1 cellular context compared by ENCODE assay signal in the genomic region with DNA sequence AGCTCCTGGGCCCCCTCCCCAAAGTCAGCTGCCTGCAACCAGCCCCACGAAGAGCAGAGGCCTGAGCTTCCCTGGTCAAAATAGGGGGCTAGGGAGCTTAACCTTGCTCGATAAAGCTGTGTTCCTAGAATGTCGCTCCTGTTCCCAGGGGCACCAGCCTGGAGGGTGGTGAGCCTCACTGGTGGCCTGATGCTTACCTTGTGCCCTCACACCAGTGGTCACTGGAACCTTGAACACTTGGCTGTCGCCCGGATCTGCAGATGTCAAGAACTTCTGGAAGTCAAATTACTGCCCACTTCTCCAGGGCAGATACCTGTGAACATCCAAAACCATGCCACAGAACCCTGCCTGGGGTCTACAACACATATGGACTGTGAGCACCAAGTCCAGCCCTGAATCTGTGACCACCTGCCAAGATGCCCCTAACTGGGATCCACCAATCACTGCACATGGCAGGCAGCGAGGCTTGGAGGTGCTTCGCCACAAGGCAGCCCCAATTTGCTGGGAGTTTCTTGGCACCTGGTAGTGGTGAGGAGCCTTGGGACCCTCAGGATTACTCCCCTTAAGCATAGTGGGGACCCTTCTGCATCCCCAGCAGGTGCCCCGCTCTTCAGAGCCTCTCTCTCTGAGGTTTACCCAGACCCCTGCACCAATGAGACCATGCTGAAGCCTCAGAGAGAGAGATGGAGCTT.
TF ChIP-seq lines count a peak whose summit lies in the region.

No MANE protein-coding gene starts in this region.

TF ChIP-seq in A549, 52 proteins besides CTCF, POLR2A, EP300 and RAD21 (continued from another document):
- TF ChIP-seq, protein P1, sequence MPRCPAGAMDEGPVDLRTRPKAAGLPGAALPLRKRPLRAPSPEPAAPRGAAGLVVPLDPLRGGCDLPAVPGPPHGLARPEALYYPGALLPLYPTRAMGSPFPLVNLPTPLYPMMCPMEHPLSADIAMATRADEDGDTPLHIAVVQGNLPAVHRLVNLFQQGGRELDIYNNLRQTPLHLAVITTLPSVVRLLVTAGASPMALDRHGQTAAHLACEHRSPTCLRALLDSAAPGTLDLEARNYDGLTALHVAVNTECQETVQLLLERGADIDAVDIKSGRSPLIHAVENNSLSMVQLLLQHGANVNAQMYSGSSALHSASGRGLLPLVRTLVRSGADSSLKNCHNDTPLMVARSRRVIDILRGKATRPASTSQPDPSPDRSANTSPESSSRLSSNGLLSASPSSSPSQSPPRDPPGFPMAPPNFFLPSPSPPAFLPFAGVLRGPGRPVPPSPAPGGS (IDR thresholded peaks at IDR 0.05): no peak
- TF ChIP-seq RFX5 (IDR thresholded peaks at IDR 0.05): no peak
- TF ChIP-seq PHF8 (IDR thresholded peaks at IDR 0.05; ENCODE audit: borderline replicate concordance, low read depth): no peak
- no peak for TF ChIP-seq HOXB13 (CRISPR knock-in tag; IDR thresholded peaks at IDR 0.05; ENCODE audit: low read depth)
- TF ChIP-seq TP53 (CRISPR knock-in tag; IDR thresholded peaks at IDR 0.05): no peak
- TF ChIP-seq, protein P2, sequence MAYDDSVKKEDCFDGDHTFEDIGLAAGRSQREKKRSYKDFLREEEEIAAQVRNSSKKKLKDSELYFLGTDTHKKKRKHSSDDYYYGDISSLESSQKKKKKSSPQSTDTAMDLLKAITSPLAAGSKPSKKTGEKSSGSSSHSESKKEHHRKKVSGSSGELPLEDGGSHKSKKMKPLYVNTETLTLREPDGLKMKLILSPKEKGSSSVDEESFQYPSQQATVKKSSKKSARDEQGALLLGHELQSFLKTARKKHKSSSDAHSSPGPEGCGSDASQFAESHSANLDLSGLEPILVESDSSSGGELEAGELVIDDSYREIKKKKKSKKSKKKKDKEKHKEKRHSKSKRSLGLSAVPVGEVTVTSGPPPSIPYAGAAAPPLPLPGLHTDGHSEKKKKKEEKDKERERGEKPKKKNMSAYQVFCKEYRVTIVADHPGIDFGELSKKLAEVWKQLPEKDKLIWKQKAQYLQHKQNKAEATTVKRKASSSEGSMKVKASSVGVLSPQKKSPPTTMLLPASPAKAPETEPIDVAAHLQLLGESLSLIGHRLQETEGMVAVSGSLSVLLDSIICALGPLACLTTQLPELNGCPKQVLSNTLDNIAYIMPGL (CRISPR knock-in tag; IDR thresholded peaks at IDR 0.05; ENCODE audit: borderline replicate concordance): no peak
- no peak for TF ChIP-seq SMC3 (IDR thresholded peaks at IDR 0.05)
- no peak for TF ChIP-seq HOXA7 (CRISPR knock-in tag; IDR thresholded peaks at IDR 0.05)
- TF ChIP-seq, protein P3, sequence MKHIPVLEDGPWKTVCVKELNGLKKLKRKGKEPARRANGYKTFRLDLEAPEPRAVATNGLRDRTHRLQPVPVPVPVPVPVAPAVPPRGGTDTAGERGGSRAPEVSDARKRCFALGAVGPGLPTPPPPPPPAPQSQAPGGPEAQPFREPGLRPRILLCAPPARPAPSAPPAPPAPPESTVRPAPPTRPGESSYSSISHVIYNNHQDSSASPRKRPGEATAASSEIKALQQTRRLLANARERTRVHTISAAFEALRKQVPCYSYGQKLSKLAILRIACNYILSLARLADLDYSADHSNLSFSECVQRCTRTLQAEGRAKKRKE (CRISPR knock-in tag; IDR thresholded peaks at IDR 0.05; ENCODE audit: low read depth): no peak
- no peak for TF ChIP-seq CBX8 (IDR thresholded peaks at IDR 0.05)
